In the genomic region with DNA sequence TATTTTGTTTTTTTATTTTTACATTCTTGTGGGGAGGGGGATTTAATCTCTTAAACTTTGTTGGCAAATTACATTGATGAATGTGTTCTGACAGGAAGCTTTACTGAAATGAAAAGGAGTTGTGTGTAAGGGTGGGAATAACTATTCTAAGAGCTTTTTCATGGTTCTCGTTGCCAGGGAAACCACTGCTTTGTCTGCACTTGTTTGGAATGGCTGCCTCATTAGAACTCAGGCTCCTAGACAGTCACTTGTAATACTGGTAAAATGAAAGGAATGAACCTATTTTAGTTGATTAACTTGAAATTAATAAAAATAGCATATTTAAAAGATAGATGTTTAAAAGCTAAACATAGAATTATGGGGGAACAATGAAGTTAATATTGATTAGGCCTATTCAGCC, we compare ENCODE assay signal across 6 cellular contexts.
DNase-seq lines count a peak whose midpoint lies in the region; TF ChIP-seq lines count a peak whose summit lies in the region.
"Not testable (repeated sequence)": the region's sequence is repeated elsewhere in the genome, so short reads cannot be mapped to it uniquely, and the experiment has no call there.

No MANE protein-coding gene starts in this region.

- H3K4me2 ChIP-seq in mammary epithelial cell (ENCODE audit: insufficient read depth, low read depth, low read length) = not testable (repeated sequence)

- peak overlapping the region; percentile 27 for H3K4me3 Mint-ChIP-seq in neural crest cell

- not testable (repeated sequence) for H2AFZ ChIP-seq in mammary epithelial cell (ENCODE audit: low read depth, low read length)

- H3K9ac ChIP-seq in mammary epithelial cell (ENCODE audit: insufficient read depth, low read length) = not testable (repeated sequence)

- in situ Hi-C loops in mammary epithelial cell (cut with MboI; ENCODE audit: low sequenced_read_pairs in 2 of 2) = not testable (repeated sequence)

- H3K27ac ChIP-seq in mammary epithelial cell (ENCODE audit: insufficient read depth, low read depth, low read length) = not testable (repeated sequence)

- not testable (repeated sequence) for H3K9me3 Mint-ChIP-seq in neural crest cell

- not testable (repeated sequence) for H3K9me3 ChIP-seq in mammary epithelial cell (replicated peaks; ENCODE audit: insufficient read depth, low read length)

- H3K27me3 ChIP-seq in mammary epithelial cell (ENCODE audit: insufficient read depth, low read length) = not testable (repeated sequence)

- not testable (repeated sequence) for H4K20me1 ChIP-seq in mammary epithelial cell (ENCODE audit: insufficient read depth, low read length)

- dilution Hi-C loops in mammary epithelial cell (cut with HindIII; ENCODE audit: low sequenced_read_pairs) = not testable (repeated sequence)

- peaks cover 11% of the 10 kb centered on the region for H3K4me1 Mint-ChIP-seq in neural crest cell

- not testable (repeated sequence) for H3K36me3 ChIP-seq in mammary epithelial cell (ENCODE audit: insufficient read depth, low read length)

- H3K36me3 Mint-ChIP-seq in neural crest cell (ENCODE audit: low read depth) = not testable (repeated sequence)

- intact Hi-C loops in mammary epithelial cell (cut with micrococcal nuclease) = not testable (repeated sequence)

- H3K4me1 ChIP-seq in mammary epithelial cell (ENCODE audit: insufficient read depth, low read length) = not testable (repeated sequence)

- TF ChIP-seq CTCF in mammary epithelial cell (conservative IDR thresholded peaks at IDR 0.05 in 1 of 2, IDR thresholded peaks at IDR 0.05 in 1 of 2; ENCODE audit: extremely low read depth in 1 of 2, insufficient read depth in 1 of 2, low read depth in 1 of 2, low read length in 2 of 2); neural crest cell (conservative IDR thresholded peaks at IDR 0.05): not testable (repeated sequence)

- BruUV-seq in mammary epithelial cell (replicated peaks; lab: Mats Ljungman, UMichigan) = not testable (repeated sequence)

- 0% methylated on average over 1 of the region's 1 CpG for WGBS in mammary epithelial cell (ENCODE audit: low coverage, missing lambda C conversion rate)

- not testable (repeated sequence) for H3K79me2 ChIP-seq in mammary epithelial cell (ENCODE audit: insufficient read depth, low read length)

- CTCF ChIA-PET in mammary epithelial cell (lab: Charles Lee; ENCODE audit: low non-redundant PET) = not testable (repeated sequence)

- not testable (repeated sequence) for H3K27ac Mint-ChIP-seq in neural crest cell (ENCODE audit: unreplicated experiment)

- DNase-seq in COR-L47 (lab: John Stamatoyannopoulos, UW) (peak; percentile 4), NCI-H1105 treated with DMSO at 0.1 percent for 48 hours (lab: John Stamatoyannopoulos, UW) (peak; percentile 3), NCI-H69 (lab: John Stamatoyannopoulos, UW) (peak; percentile 58), NCI-H774 (lab: John Stamatoyannopoulos, UW) (peak; percentile 65), mammary epithelial cell (peak; percentile 0)
- DNase-seq in neural crest cell (ENCODE audit: low read depth, low spot score) = not testable (repeated sequence)

- H3K4me3 ChIP-seq in mammary epithelial cell (replicated peaks in 1 of 3; ENCODE audit: insufficient read depth in 1 of 3, low read depth in 2 of 3, low read length in 3 of 3) = not testable (repeated sequence)

- H3K27me3 Mint-ChIP-seq in neural crest cell (ENCODE audit: low read depth) = not testable (repeated sequence)
